11 cellular contexts compared by ENCODE assay signal in the genomic region with DNA sequence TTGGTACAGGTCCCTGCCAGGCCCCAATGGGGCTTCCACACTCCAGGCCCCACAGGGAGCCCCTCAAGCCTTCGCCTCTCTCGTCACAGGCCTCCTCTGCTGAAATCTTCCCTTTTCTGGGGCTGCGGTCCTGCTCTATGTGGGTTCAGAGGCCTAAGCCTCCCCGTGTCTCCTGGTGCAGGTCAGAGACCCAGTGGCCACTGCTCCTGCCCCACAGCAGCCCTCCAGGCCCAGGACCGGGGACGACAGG. TPM values are rescaled to one million over a fixed set of nuclear protein-coding genes. Genes with fewer than 3 reads are reported as not detected.
DNase-seq lines count a peak whose midpoint lies in the region; ATAC-seq and TF ChIP-seq lines count a peak whose summit lies in the region.
"Had no signal": no experiment of that assay in that cellular context is flagged by ENCODE, and none has a peak within 500 bp of the region (broad histone marks: within the 10 kb centered on the region; RNA-seq: fewer than 3 reads in every experiment).

No MANE protein-coding gene starts in this region.

- H2AFZ ChIP-seq in ACC112 (ENCODE audit: low read length, unreplicated experiment) (no peak overlapping the region), neural progenitor cell (replicated peaks) (no peak overlapping the region)

- H3K27ac ChIP-seq in ACC112 (ENCODE audit: low read depth, low read length) (peak overlapping the region; percentile 70), cingulate gyrus (ENCODE audit: low read depth, low read length) (peak overlapping the region; percentile 93), neural progenitor cell (no peak overlapping the region)
- H3K27ac ChIP-seq: epithelial cell of prostate had no signal

- H3K27me3 Mint-ChIP-seq in neural progenitor cell (ENCODE audit: insufficient read depth, low read depth) = no peaks in the 10 kb centered on the region

- H3K79me2 ChIP-seq in ACC112 (ENCODE audit: control insufficient read depth, insufficient read depth, low read length, unreplicated experiment) = no peaks in the 10 kb centered on the region
- no peaks in the 10 kb centered on the region for H3K79me2 ChIP-seq in neural progenitor cell (ENCODE audit: low read depth)

- H3K4me3 Mint-ChIP-seq in neural progenitor cell = no peak overlapping the region

- peaks cover 38% of the 10 kb centered on the region for H3K4me1 Mint-ChIP-seq in neural progenitor cell

- H3K27me3 ChIP-seq in ACC112 (ENCODE audit: insufficient read depth, low read length) = no peaks in the 10 kb centered on the region
- no peaks in the 10 kb centered on the region for H3K27me3 ChIP-seq in neural progenitor cell

- ATAC-seq in HG03039 (IDR thresholded peaks at IDR 0.05; ENCODE audit: unreplicated experiment) = peak; percentile 13
- no peak for ATAC-seq in GM18520 (IDR thresholded peaks at IDR 0.05; ENCODE audit: unreplicated experiment)

- H3K4me2 ChIP-seq in neural progenitor cell = no peak overlapping the region

- H3K4me3 ChIP-seq in ACC112 (ENCODE audit: low read depth, low read length) = no peak overlapping the region
- no peak overlapping the region for H3K4me3 ChIP-seq in neural progenitor cell

- H3K9me3 ChIP-seq in neural progenitor cell (ENCODE audit: low read depth) = no peaks in the 10 kb centered on the region

- DNase-seq in neural progenitor cell (ENCODE audit: low spot score) (no peak), dedifferentiated amniotic fluid mesenchymal stem cell (ENCODE audit: extremely low spot score) (no peak), NCI-H345 treated with DMSO at 0.1 percent for 48 hours (lab: John Stamatoyannopoulos, UW; ENCODE audit: unreplicated experiment) (no peak), GM13976 (ENCODE audit: low spot score) (no peak)
- DNase-seq: NCI-H1105 treated with DMSO at 0.1 percent for 48 hours had no signal

- in situ Hi-C loops in GM13976 (cut with MboI; ENCODE audit: low sequenced_read_pairs, unreplicated experiment) = no loop called here

- peak overlapping the region; percentile 96 for H3K27ac Mint-ChIP-seq in neural progenitor cell

- no peaks in the 10 kb centered on the region for H4K20me1 ChIP-seq in neural progenitor cell (ENCODE audit: low read depth)

- no peaks in the 10 kb centered on the region for H3K36me3 ChIP-seq in ACC112 (ENCODE audit: insufficient read depth, low read length)
- no peaks in the 10 kb centered on the region for H3K36me3 ChIP-seq in neural progenitor cell

- H3K9me3 Mint-ChIP-seq in neural progenitor cell = peaks cover 14% of the 10 kb centered on the region

- peaks cover 29% of the 10 kb centered on the region for H3K4me1 ChIP-seq in ACC112 (ENCODE audit: control insufficient read depth, insufficient read depth, low read length, unreplicated experiment)
- peaks cover 10% of the 10 kb centered on the region for H3K4me1 ChIP-seq in neural progenitor cell

- H3K9ac ChIP-seq in neural progenitor cell = no peak overlapping the region

- TF ChIP-seq CTCF in neural progenitor cell (IDR thresholded peaks at IDR 0.05) = no peak
- TF ChIP-seq CTCF in GM13976 (IDR thresholded peaks at IDR 0.05; ENCODE audit: borderline replicate concordance, control extremely low read depth, extremely low read depth, insufficient read depth, missing control alignments) = no peak

- H3K36me3 Mint-ChIP-seq in neural progenitor cell = no peaks in the 10 kb centered on the region

- H3F3A ChIP-seq in neural progenitor cell (ENCODE audit: low read depth) = peaks cover 9% of the 10 kb centered on the region

RNA-seq across cellular contexts. Expression of gene IFITM3, which starts 5.9 kb away (rescaled TPM):
- total RNA-seq in neural progenitor cell (ENCODE audit: low replicate concordance) = 19.8 and 61.7 TPM in 2 replicates

RNA-seq across cellular contexts. Expression of gene IFITM1, which starts 12.7 kb away (rescaled TPM):
- 13.3 and 48.6 TPM in 2 replicates for total RNA-seq in neural progenitor cell (ENCODE audit: low replicate concordance)

RNA-seq across cellular contexts. Expression of gene IFITM2, which starts 18.9 kb away (rescaled TPM):
- total RNA-seq in neural progenitor cell (ENCODE audit: low replicate concordance) = 10.5 and 63.9 TPM in 2 replicates

RNA-seq across cellular contexts. Expression of gene IFITM5, which starts 27.2 kb away (rescaled TPM):
- total RNA-seq in neural progenitor cell (ENCODE audit: low replicate concordance) = not detected in 2 replicates
- total RNA-seq: renal cortical epithelial cell had no signal

RNA-seq across cellular contexts. Expression of gene PGGHG, which starts 37.6 kb away (rescaled TPM):
- total RNA-seq in neural progenitor cell (ENCODE audit: low replicate concordance) = 20.5 and 44.4 TPM in 2 replicates
